1 cellular context compared by ENCODE assay signal in the genomic region with DNA sequence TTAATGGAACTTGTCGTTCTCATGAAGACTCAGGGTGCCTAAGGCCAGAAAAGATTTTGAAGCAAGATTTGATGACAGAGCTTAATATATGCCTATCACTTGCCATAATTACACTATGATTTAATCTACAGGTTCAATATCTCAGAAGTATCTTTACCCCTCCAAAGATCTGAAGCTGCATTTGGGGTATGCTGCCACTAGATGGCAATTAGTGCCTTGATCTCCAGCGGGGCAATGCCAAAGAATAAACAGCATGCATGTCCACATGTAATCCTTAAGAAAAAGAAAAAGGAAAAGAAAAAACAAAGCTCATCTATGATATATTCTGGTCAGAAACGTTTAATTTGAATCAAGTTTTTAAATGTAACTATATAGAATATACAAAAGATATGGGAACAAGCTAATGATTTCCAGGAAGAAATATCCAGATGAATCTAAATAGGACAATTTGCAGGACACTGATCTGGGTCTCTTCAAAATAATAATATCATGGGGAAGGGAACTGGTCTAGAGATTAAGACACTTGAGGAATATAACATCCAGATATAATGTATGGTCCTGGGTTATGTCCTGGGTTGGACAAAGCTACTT.
TF ChIP-seq lines count a peak whose summit lies in the region.

No MANE protein-coding gene starts in this region.

TF ChIP-seq in H1, 55 proteins besides CTCF, POLR2A, EP300 and RAD21:
- no peak for TF ChIP-seq SP4 (IDR thresholded peaks at IDR 0.05; ENCODE audit: low read length)
